ENCODE assay signal across 1 cellular context in the genomic region with DNA sequence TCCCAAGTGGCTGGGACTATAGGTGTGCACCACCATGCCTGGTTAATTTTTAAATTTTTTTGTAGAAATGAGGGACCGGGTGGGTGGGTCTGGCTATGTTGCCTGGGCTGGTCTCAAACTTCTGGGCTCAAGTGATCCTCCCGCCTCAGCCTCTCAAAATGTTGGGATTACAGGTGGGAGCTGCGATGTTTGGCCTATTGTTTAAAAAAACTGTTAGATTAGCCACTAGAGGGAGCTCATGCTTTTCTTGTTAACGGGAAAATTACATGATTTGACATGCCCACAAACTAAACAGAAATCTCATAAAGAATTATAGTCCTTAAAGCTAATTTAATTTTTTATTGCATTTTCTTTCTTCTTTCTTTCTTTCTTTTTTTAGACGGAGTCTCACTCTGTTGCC.
TF ChIP-seq lines count a peak whose summit lies in the region.

No MANE protein-coding gene starts in this region.

TF ChIP-seq in liver, 16 proteins besides CTCF, POLR2A, EP300 and RAD21 (continued from another document):
- TF ChIP-seq NR2F2 (IDR thresholded peaks at IDR 0.05), result no peak
- no peak for TF ChIP-seq RXRA (IDR thresholded peaks at IDR 0.05)
- no peak for TF ChIP-seq EGR1 (IDR thresholded peaks at IDR 0.05; ENCODE audit: low read depth in 2 of 2)
- no peak for TF ChIP-seq FOXA2 (IDR thresholded peaks at IDR 0.05)
- TF ChIP-seq, protein P1, sequence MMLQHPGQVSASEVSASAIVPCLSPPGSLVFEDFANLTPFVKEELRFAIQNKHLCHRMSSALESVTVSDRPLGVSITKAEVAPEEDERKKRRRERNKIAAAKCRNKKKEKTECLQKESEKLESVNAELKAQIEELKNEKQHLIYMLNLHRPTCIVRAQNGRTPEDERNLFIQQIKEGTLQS (IDR thresholded peaks at IDR 0.05), result no peak
- TF ChIP-seq SP1 (IDR thresholded peaks at IDR 0.05), result no peak
- no peak for TF ChIP-seq FOXA1 (IDR thresholded peaks at IDR 0.05)
